ENCODE assay signal across 20 cellular contexts in genomic region chr9:135526089-135526729, GRCh38. TPM values are rescaled to one million over a fixed set of nuclear protein-coding genes. Genes with fewer than 3 reads are reported as not detected.
"Had no signal": no experiment of that assay in that cellular context is flagged by ENCODE, and none has a peak within 500 bp of the region (broad histone marks: within the 10 kb centered on the region; RNA-seq: fewer than 3 reads in every experiment).

No MANE protein-coding gene starts in this region.

- DNase-seq: activated CD4-positive, alpha-beta T cell treated with anti-CD3 and anti-CD28 coated beads, Interleukin-2, amount 50 U/mL, for 48 hours; activated CD4-positive, CD25-positive, alpha-beta regulatory T cell; amniotic stem cell; erythroblast; hippocampal formation; kidney glomerular epithelial cell; midbrain; psoas muscle; stimulated activated CD4-positive, alpha-beta T cell treated with anti-CD3 and anti-CD28 coated beads, Interleukin-2, amount 100 ng/mL, for 24 hours; stimulated activated naive B cell treated with anti-CD40 and anti-IgM and Interleukin-4, amounts not matched to agents 10 μg/mL and 1 μg/mL and 100 μg/mL, for 72 hours; substantia nigra; T-helper 2 cell; transverse colon had no signal

- H3K36me3 ChIP-seq: neutrophil, right lobe of liver, transverse colon had no signal

- ATAC-seq: activated naive CD4-positive, alpha-beta T cell treated with anti-CD3 and anti-CD28 coated beads, Interleukin-2, amount 50 U/mL, for 72 hours; psoas muscle; right lobe of liver; stimulated activated naive B cell treated with anti-CD40 and anti-IgM and Interleukin-4, amounts not matched to agents 10 μg/mL and 1 μg/mL and 100 μg/mL, for 72 hours had no signal

- H3K9me3 ChIP-seq: neutrophil, psoas muscle, right lobe of liver, transverse colon had no signal

- H3K4me1 Mint-ChIP-seq: brain; stimulated activated naive B cell treated with anti-CD40 and anti-IgM and Interleukin-4, amounts not matched to agents 10 μg/mL and 1 μg/mL and 100 μg/mL, for 72 hours had no signal

- H3K4me3 ChIP-seq: psoas muscle, right lobe of liver, transverse colon had no signal

- H3K4me3 Mint-ChIP-seq: brain; central memory CD8-positive, alpha-beta T cell; stimulated activated naive B cell treated with anti-CD40 and anti-IgM and Interleukin-4, amounts not matched to agents 10 μg/mL and 1 μg/mL and 100 μg/mL, for 72 hours had no signal

- H3K27ac Mint-ChIP-seq: activated naive CD4-positive, alpha-beta T cell treated with anti-CD3 and anti-CD28 coated beads, Interleukin-2, amount 50 U/mL, for 72 hours; activated T-helper 2 cell treated with anti-CD3 and anti-CD28 coated beads, Interferon-gamma antibody, Interleukin-2, Interleukin-4, amounts not matched to agents 10 μg/mL and 5 μg/mL and 100 μg/mL, durations not matched to agents 14 hours and 24 hours and 36 hours; brain; stimulated activated naive B cell treated with anti-CD40 and anti-IgM and Interleukin-4, amounts not matched to agents 10 μg/mL and 1 μg/mL and 100 μg/mL, for 72 hours had no signal

- H3K4me1 ChIP-seq: psoas muscle, right lobe of liver, transverse colon had no signal

- H3K27me3 ChIP-seq: neutrophil, right lobe of liver had no signal

- H3K27ac ChIP-seq: neutrophil, psoas muscle, right lobe of liver, transverse colon had no signal

- H3K9me3 Mint-ChIP-seq: activated naive CD4-positive, alpha-beta T cell treated with anti-CD3 and anti-CD28 coated beads, Interleukin-2, amount 50 U/mL, for 72 hours; activated T-helper 2 cell treated with anti-CD3 and anti-CD28 coated beads, Interferon-gamma antibody, Interleukin-2, Interleukin-4, amounts not matched to agents 10 μg/mL and 5 μg/mL and 100 μg/mL, durations not matched to agents 14 hours and 24 hours and 36 hours; central memory CD8-positive, alpha-beta T cell; stimulated activated naive B cell treated with anti-CD40 and anti-IgM and Interleukin-4, amounts not matched to agents 10 μg/mL and 1 μg/mL and 100 μg/mL, for 72 hours had no signal

- H3K36me3 Mint-ChIP-seq: activated naive CD4-positive, alpha-beta T cell treated with anti-CD3 and anti-CD28 coated beads, Interleukin-2, amount 50 U/mL, for 72 hours; brain; stimulated activated naive B cell treated with anti-CD40 and anti-IgM and Interleukin-4, amounts not matched to agents 10 μg/mL and 1 μg/mL and 100 μg/mL, for 72 hours had no signal

RNA-seq across cellular contexts. Expression of gene LCN1, which starts 5.0 kb away (rescaled TPM):
- total RNA-seq: activated naive CD4-positive, alpha-beta T cell treated with anti-CD3 and anti-CD28 coated beads, Interleukin-2, amount 50 U/mL, for 72 hours; activated T-helper 2 cell treated with anti-CD3 and anti-CD28 coated beads, Interferon-gamma antibody, Interleukin-2, Interleukin-4, amounts not matched to agents 10 μg/mL and 5 μg/mL and 100 μg/mL, durations not matched to agents 14 hours and 24 hours and 36 hours; lower leg skin; right lobe of liver; transverse colon had no signal
- polyA plus RNA-seq: psoas muscle had no signal

RNA-seq across cellular contexts. Expression of gene OBP2A, which starts 19.7 kb away (rescaled TPM):
- total RNA-seq: activated naive CD4-positive, alpha-beta T cell treated with anti-CD3 and anti-CD28 coated beads, Interleukin-2, amount 50 U/mL, for 72 hours; activated T-helper 2 cell treated with anti-CD3 and anti-CD28 coated beads, Interferon-gamma antibody, Interleukin-2, Interleukin-4, amounts not matched to agents 10 μg/mL and 5 μg/mL and 100 μg/mL, durations not matched to agents 14 hours and 24 hours and 36 hours; psoas muscle; right lobe of liver; transverse colon had no signal
- polyA plus RNA-seq: psoas muscle had no signal

RNA-seq across cellular contexts. Expression of gene PAEP, which starts 35.3 kb away (rescaled TPM):
- total RNA-seq: activated naive CD4-positive, alpha-beta T cell treated with anti-CD3 and anti-CD28 coated beads, Interleukin-2, amount 50 U/mL, for 72 hours; activated T-helper 2 cell treated with anti-CD3 and anti-CD28 coated beads, Interferon-gamma antibody, Interleukin-2, Interleukin-4, amounts not matched to agents 10 μg/mL and 5 μg/mL and 100 μg/mL, durations not matched to agents 14 hours and 24 hours and 36 hours; psoas muscle; right lobe of liver; transverse colon had no signal
- polyA plus RNA-seq: psoas muscle had no signal
